ENCODE assay signal across 35 cellular contexts in genomic region chr3:145384307-145384706, GRCh38.
"Had no signal": no experiment of that assay in that cellular context is flagged by ENCODE, and none has a peak within 500 bp of the region (broad histone marks: within the 10 kb centered on the region; RNA-seq: fewer than 3 reads in every experiment).

No MANE protein-coding gene starts in this region.

- H3K36me3 ChIP-seq: MG63 had no signal

- H3K27me3 ChIP-seq: MG63 had no signal

- H3K9me3 ChIP-seq: MG63 had no signal

- DNase-seq: Karpas-422, Kasumi-1, KG1, MG63, MM.1S, MV-4-11, NCI-H1048, NCI-H1092, NCI-H1092 treated with DMSO at 0.1 percent for 48 hours, NCI-H1105, NCI-H1105 treated with DMSO at 0.1 percent for 48 hours, NCI-H1417, NCI-H1417 treated with DMSO at 0.1 percent for 48 hours, NCI-H1436, NCI-H1436 treated with DMSO at 0.1 percent for 48 hours, NCI-H146, NCI-H1694, NCI-H1694 treated with DMSO at 0.1 percent for 48 hours, NCI-H187, NCI-H187 treated with DMSO at 0.1 percent for 48 hours, NCI-H1930, NCI-H2029, NCI-H2029 treated with DMSO at 0.1 percent for 48 hours, NCI-H2081, NCI-H2081 treated with DMSO at 0.1 percent for 48 hours, NCI-H2107, NCI-H2171, NCI-H2171 treated with DMSO at 0.1 percent for 48 hours, NCI-H2227 treated with DMSO at 0.1 percent for 48 hours, NCI-H226, NCI-H345, NCI-H446, NCI-H446 treated with DMSO at 0.1 percent for 48 hours, NCI-H510A had no signal

- H3K9ac ChIP-seq: KMS-11 had no signal

- H3K4me2 ChIP-seq: KMS-11 had no signal

- H3K4me3 ChIP-seq: MG63 had no signal

- H3K27ac ChIP-seq: KMS-11 had no signal
